ENCODE assay signal across 11 cellular contexts in the genomic region with DNA sequence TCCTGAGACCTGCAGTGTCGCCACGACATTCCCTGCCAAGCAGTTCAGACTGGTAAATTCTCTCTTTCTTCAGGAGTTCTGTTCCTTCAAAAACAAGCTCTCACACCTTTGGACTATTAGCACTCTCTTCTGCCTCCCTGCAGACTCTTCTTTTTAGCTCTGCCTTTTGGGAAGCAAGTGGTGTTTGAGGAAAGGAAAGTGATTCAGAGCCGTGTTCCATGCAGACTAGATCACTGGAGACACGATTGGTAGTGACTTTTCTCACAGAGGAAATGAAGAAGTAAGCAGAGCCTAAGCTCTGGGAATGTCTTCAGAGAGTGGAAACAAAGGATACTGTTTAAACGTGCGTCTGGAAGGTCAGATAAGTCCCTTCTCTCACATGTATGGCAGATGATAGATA.
DNase-seq lines count a peak whose midpoint lies in the region; ATAC-seq and TF ChIP-seq lines count a peak whose summit lies in the region.
"Had no signal": no experiment of that assay in that cellular context is flagged by ENCODE, and none has a peak within 500 bp of the region (broad histone marks: within the 10 kb centered on the region; RNA-seq: fewer than 3 reads in every experiment).

No MANE protein-coding gene starts in this region.

- H3K9ac ChIP-seq in adipocyte (ENCODE audit: low read length): peak overlapping the region; percentile 75

- H3K4me1 ChIP-seq in adipocyte (ENCODE audit: control insufficient read depth, insufficient read depth, low read length) (peaks cover 32% of the 10 kb centered on the region), psoas muscle (no peaks in the 10 kb centered on the region)

- TF ChIP-seq CTCF in AG04450 (IDR thresholded peaks at IDR 0.05; ENCODE audit: low read depth, low read length) (no peak), foreskin fibroblast (IDR thresholded peaks at IDR 0.05; ENCODE audit: low read depth, low read length) (no peak), psoas muscle (IDR thresholded peaks at IDR 0.05) (no peak)

- peak overlapping the region; percentile 79 for H3K27ac ChIP-seq in AG04450 (ENCODE audit: low read depth, low read length)
- no peak overlapping the region for H3K27ac ChIP-seq in psoas muscle

- H3K4me3 ChIP-seq in AG04450 (ENCODE audit: low read depth, low read length): no peak overlapping the region
- H3K4me3 ChIP-seq in adipocyte (ENCODE audit: low read length): peak overlapping the region; percentile 62
- H3K4me3 ChIP-seq in foreskin fibroblast (ENCODE audit: low read depth in 1 of 2, low read length in 2 of 2): no peak overlapping the region
- H3K4me3 ChIP-seq in psoas muscle: no peak overlapping the region

- H3K9me3 ChIP-seq in AG04450 (ENCODE audit: control insufficient read depth, insufficient read depth, low read length): no peaks in the 10 kb centered on the region
- no peaks in the 10 kb centered on the region for H3K9me3 ChIP-seq in adipocyte (ENCODE audit: control insufficient read depth, low read length)
- H3K9me3 ChIP-seq in psoas muscle: peaks cover 5% of the 10 kb centered on the region

- no peaks in the 10 kb centered on the region for H3K4me1 Mint-ChIP-seq in activated T-helper 1 cell treated with anti-CD3 and anti-CD28 coated beads, Interleukin-12 subunit alpha, Interleukin-12 subunit beta, Interleukin-2, Interleukin-4 antibody, amounts not matched to agents 30 ng/mL and 10 ng/mL and 1 ng/mL, durations not matched to agents 14 hours and 24 hours and 36 hours (ENCODE audit: low read depth)

- no peak for DNase-seq in AG04450 (ENCODE audit: low read depth, low spot score)
- DNase-seq in adipocyte (ENCODE audit: low read depth): peak; percentile 5
- peak; percentile 44 to 67 for DNase-seq in foreskin fibroblast
- no peak for DNase-seq in psoas muscle
- DNase-seq in NCI-H1092 (lab: John Stamatoyannopoulos, UW): no peak
- no peak for DNase-seq in islet precursor cell
- DNase-seq in SK-N-DZ (ENCODE audit: low spot score): no peak
- DNase-seq in activated T-helper 1 cell treated with anti-CD3 and anti-CD28 coated beads, Interleukin-12 subunit alpha, Interleukin-12 subunit beta, Interleukin-2, Interleukin-4 antibody, amounts not matched to agents 30 ng/mL and 10 ng/mL and 1 ng/mL, durations not matched to agents 14 hours and 24 hours and 36 hours (ENCODE audit: low spot score): no peak
- DNase-seq: amygdala, left colon, T-helper 9 cell had no signal

- no peak overlapping the region for H3K27ac Mint-ChIP-seq in activated T-helper 1 cell treated with anti-CD3 and anti-CD28 coated beads, Interleukin-12 subunit alpha, Interleukin-12 subunit beta, Interleukin-2, Interleukin-4 antibody, amounts not matched to agents 30 ng/mL and 10 ng/mL and 1 ng/mL, durations not matched to agents 14 hours and 24 hours and 36 hours

- intact Hi-C loops in psoas muscle (cut with DNase I): no loop called here
- intact Hi-C loops in activated T-helper 1 cell treated with anti-CD3 and anti-CD28 coated beads, Interleukin-12 subunit alpha, Interleukin-12 subunit beta, Interleukin-2, Interleukin-4 antibody, amounts not matched to agents 30 ng/mL and 10 ng/mL and 1 ng/mL, durations not matched to agents 14 hours and 24 hours and 36 hours (cut with micrococcal nuclease): no loop called here

- ATAC-seq in psoas muscle: peak in 3 of 4 donors; percentile 22 to 53 (median 37)
- ATAC-seq: left colon had no signal

- CTCF ChIA-PET in AG04450 (lab: Charles Lee): interaction anchor here (1.5 kb wide), 1 partner anchor 1160 kb away, joined by 4 read pairs; no protein-coding TSS in a partner anchor

- H3K9me3 Mint-ChIP-seq in activated T-helper 1 cell treated with anti-CD3 and anti-CD28 coated beads, Interleukin-12 subunit alpha, Interleukin-12 subunit beta, Interleukin-2, Interleukin-4 antibody, amounts not matched to agents 30 ng/mL and 10 ng/mL and 1 ng/mL, durations not matched to agents 14 hours and 24 hours and 36 hours: peaks cover 3% of the 10 kb centered on the region

- 18 to 39% (median 29%) methylated on average over 6 of the region's 6 CpGs for WGBS in psoas muscle, 3 donors

- no peaks in the 10 kb centered on the region for H3K36me3 Mint-ChIP-seq in activated T-helper 1 cell treated with anti-CD3 and anti-CD28 coated beads, Interleukin-12 subunit alpha, Interleukin-12 subunit beta, Interleukin-2, Interleukin-4 antibody, amounts not matched to agents 30 ng/mL and 10 ng/mL and 1 ng/mL, durations not matched to agents 14 hours and 24 hours and 36 hours (ENCODE audit: low read depth)

- POLR2A ChIA-PET in AG04450 (lab: Yijun Ruan, JAX): interaction anchor here (0.6 kb wide), 1 partner anchor 1161 kb away, joined by 4 read pairs; no protein-coding TSS in a partner anchor

- no peak overlapping the region for H3K4me3 Mint-ChIP-seq in activated T-helper 1 cell treated with anti-CD3 and anti-CD28 coated beads, Interleukin-12 subunit alpha, Interleukin-12 subunit beta, Interleukin-2, Interleukin-4 antibody, amounts not matched to agents 30 ng/mL and 10 ng/mL and 1 ng/mL, durations not matched to agents 14 hours and 24 hours and 36 hours

- H3K27me3 Mint-ChIP-seq in activated T-helper 1 cell treated with anti-CD3 and anti-CD28 coated beads, Interleukin-12 subunit alpha, Interleukin-12 subunit beta, Interleukin-2, Interleukin-4 antibody, amounts not matched to agents 30 ng/mL and 10 ng/mL and 1 ng/mL, durations not matched to agents 14 hours and 24 hours and 36 hours (ENCODE audit: insufficient read depth): peaks cover 2% of the 10 kb centered on the region

- H3K36me3 ChIP-seq in adipocyte (ENCODE audit: control insufficient read depth, insufficient read depth, low read length, severe bottlenecking) (no peaks in the 10 kb centered on the region), psoas muscle (ENCODE audit: insufficient read depth in 1 of 2, low read depth in 1 of 2) (no peaks in the 10 kb centered on the region)

- H3K27me3 ChIP-seq in AG04450 (ENCODE audit: control insufficient read depth, insufficient read depth, low read length) (no peaks in the 10 kb centered on the region), adipocyte (replicated peaks; ENCODE audit: control insufficient read depth, insufficient read depth, low read length) (no peaks in the 10 kb centered on the region), psoas muscle (ENCODE audit: insufficient read depth in 3 of 3, low read length in 2 of 3) (no peaks in the 10 kb centered on the region)

Comparison
In these comparisons a context has a peak if more than half of its experiments do, and no peak if none do; other contexts are left out.
1. DNase-seq: peak in adipocyte (single experiment) and foreskin fibroblast (2 of 2); none in AG04450 (single experiment), psoas muscle (0 of 2), NCI-H1092 (single experiment), islet precursor cell (single experiment), SK-N-DZ (single experiment) and activated T-helper 1 cell treated with anti-CD3 and anti-CD28 coated beads, Interleukin-12 subunit alpha, Interleukin-12 subunit beta, Interleukin-2, Interleukin-4 antibody, amounts not matched to agents 30 ng/mL and 10 ng/mL and 1 ng/mL, durations not matched to agents 14 hours and 24 hours and 36 hours (single experiment).